In the genomic region with DNA sequence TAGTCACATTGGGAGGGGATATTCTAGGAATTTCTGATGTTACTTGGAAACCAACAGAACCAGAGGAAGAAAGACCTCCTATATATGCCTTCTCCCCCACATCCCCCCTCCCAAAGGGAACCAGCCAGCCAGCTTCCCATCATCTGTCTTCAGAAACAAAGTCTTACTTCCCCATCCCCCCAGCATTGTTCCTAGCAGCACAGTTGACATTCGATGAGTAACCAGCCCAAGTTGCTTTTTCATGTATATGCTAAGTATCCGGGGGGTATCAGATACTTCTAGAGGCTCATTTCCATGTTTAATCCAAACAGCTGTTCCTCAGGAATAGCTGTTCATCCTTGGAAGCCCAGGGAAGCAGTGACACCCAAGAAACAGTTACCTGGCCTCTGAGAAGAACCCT, we compare ENCODE assay signal across 13 cellular contexts. TPM values are rescaled to one million over a fixed set of nuclear protein-coding genes. Genes with fewer than 3 reads are reported as not detected.
"Had no signal": no experiment of that assay in that cellular context is flagged by ENCODE, and none has a peak within 500 bp of the region (broad histone marks: within the 10 kb centered on the region; RNA-seq: fewer than 3 reads in every experiment).

No MANE protein-coding gene starts in this region.

- H3K4me1 Mint-ChIP-seq: mesothelial cell of epicardium, neural progenitor cell had no signal

- H3K27ac ChIP-seq: heart right ventricle, neural progenitor cell, pancreas, right atrium auricular region, tibial nerve, vagina had no signal

- H3K4me1 ChIP-seq: neural progenitor cell, pancreas, tibial nerve had no signal

- H3K9me3 Mint-ChIP-seq: activated naive CD8-positive, alpha-beta T cell treated with anti-CD3 and anti-CD28 coated beads for 36 hours; mesothelial cell of epicardium; neural progenitor cell had no signal

- H3K27ac Mint-ChIP-seq: activated naive CD8-positive, alpha-beta T cell treated with anti-CD3 and anti-CD28 coated beads for 36 hours; mesothelial cell of epicardium; neural progenitor cell had no signal

- H3K4me3 ChIP-seq: gastrocnemius medialis, heart right ventricle, neural progenitor cell, pancreas, right atrium auricular region, smooth muscle cell, tibial nerve, vagina had no signal

- H3K27me3 ChIP-seq: gastrocnemius medialis, heart right ventricle, neural progenitor cell, pancreas, right atrium auricular region, tibial nerve, vagina had no signal

- H3K9me3 ChIP-seq: gastrocnemius medialis, heart right ventricle, pancreas, right atrium auricular region, tibial nerve, vagina had no signal

- ATAC-seq: gastrocnemius medialis, heart right ventricle, pancreas had no signal

- H3K27me3 Mint-ChIP-seq: activated naive CD8-positive, alpha-beta T cell treated with anti-CD3 and anti-CD28 coated beads for 36 hours had no signal

- H3K4me3 Mint-ChIP-seq: activated naive CD8-positive, alpha-beta T cell treated with anti-CD3 and anti-CD28 coated beads for 36 hours; mesothelial cell of epicardium; neural progenitor cell had no signal

- DNase-seq: activated naive CD8-positive, alpha-beta T cell treated with anti-CD3 and anti-CD28 coated beads for 36 hours; aorta; gastrocnemius medialis; heart right ventricle; pancreas; T1000 had no signal

- H3K36me3 ChIP-seq: neural progenitor cell had no signal

RNA-seq across cellular contexts. Expression of a gene that starts 30.7 kb away (rescaled TPM):
- total RNA-seq: myocyte had no signal
